21 cellular contexts compared by ENCODE assay signal in genomic region chr18:46728219-46728930, GRCh38. TPM values are rescaled to one million over a fixed set of nuclear protein-coding genes. Genes with fewer than 3 reads are reported as not detected.
"Had no signal": no experiment of that assay in that cellular context is flagged by ENCODE, and none has a peak within 500 bp of the region (broad histone marks: within the 10 kb centered on the region; RNA-seq: fewer than 3 reads in every experiment).

No MANE protein-coding gene starts in this region.

- H3K27ac Mint-ChIP-seq: dendritic cell treated with granulocyte-macrophage colony-stimulating factor and Interleukin-4, amounts not matched to agents 40 ng/mL and 50 ng/mL, for 4 days; effector memory CD8-positive, alpha-beta T cell; natural killer cell had no signal

- H3K36me3 ChIP-seq: ovary, sigmoid colon, stomach, uterus had no signal

- H3K9me3 Mint-ChIP-seq: effector memory CD8-positive, alpha-beta T cell had no signal

- H3K36me3 Mint-ChIP-seq: natural killer cell had no signal

- FAIRE-seq: endothelial cell of umbilical vein had no signal

- H3K4me1 ChIP-seq: foreskin keratinocyte, psoas muscle, sigmoid colon, stomach, uterus had no signal

- H3K27me3 Mint-ChIP-seq: dendritic cell treated with granulocyte-macrophage colony-stimulating factor and Interleukin-4, amounts not matched to agents 40 ng/mL and 50 ng/mL, for 4 days had no signal

- ATAC-seq: effector memory CD8-positive, alpha-beta T cell; foreskin keratinocyte; mucosa of descending colon; natural killer cell; psoas muscle had no signal

- DNase-seq: effector memory CD8-positive, alpha-beta T cell; erythroblast; foreskin keratinocyte; mesendoderm; mucosa of descending colon; natural killer cell; ovary; psoas muscle; retina; sigmoid colon; stimulated activated CD4-positive, alpha-beta T cell treated with anti-CD3 and anti-CD28 coated beads, Interleukin-4, amount 100 ng/mL, for 4 hours; stimulated activated naive CD4-positive, alpha-beta T cell; stomach; trophoblast cell; uterus had no signal

- H3K4me3 Mint-ChIP-seq: dendritic cell treated with granulocyte-macrophage colony-stimulating factor and Interleukin-4, amounts not matched to agents 40 ng/mL and 50 ng/mL, for 4 days; effector memory CD8-positive, alpha-beta T cell; natural killer cell; neural crest cell had no signal

- H3K27ac ChIP-seq: foreskin keratinocyte, hepatocyte, ovary, psoas muscle, sigmoid colon, skin epidermis, stomach, uterus had no signal

- H3K9me3 ChIP-seq: ovary, uterus had no signal

- H3K4me1 Mint-ChIP-seq: natural killer cell, neural crest cell had no signal

- H3K27me3 ChIP-seq: foreskin keratinocyte, hepatocyte, ovary, sigmoid colon, stomach, uterus had no signal

- H3K4me3 ChIP-seq: hepatocyte, mucosa of descending colon, ovary, psoas muscle, sigmoid colon, skin epidermis, stomach, uterus had no signal

RNA-seq across cellular contexts. Expression of gene ST8SIA5, which starts 28.5 kb away (rescaled TPM):
- total RNA-seq: foreskin keratinocyte, hepatocyte, lung microvascular endothelial cell had no signal
- polyA plus RNA-seq: foreskin keratinocyte had no signal
